ENCODE assay signal across 8 cellular contexts in genomic region chr9:86353591-86354047, GRCh38. TPM values are rescaled to one million over a fixed set of nuclear protein-coding genes. Genes with fewer than 3 reads are reported as not detected.
DNase-seq lines count a peak whose midpoint lies in the region; ATAC-seq and TF ChIP-seq lines count a peak whose summit lies in the region.

No MANE protein-coding gene starts in this region.

- no peaks in the 10 kb centered on the region for H3K36me3 ChIP-seq in Loucy (ENCODE audit: insufficient read depth, low read length)
- H3K36me3 ChIP-seq in heart left ventricle: peaks cover 0 to 23% (median 8%) of the 10 kb centered on the region in 9 donors
- no peaks in the 10 kb centered on the region for H3K36me3 ChIP-seq in prostate gland

- H3K27ac Mint-ChIP-seq in activated T-cell treated with anti-CD3 and anti-CD28 coated beads, Interleukin-2, amount 50 U/mL, for 72 hours: peak overlapping the region; percentile 97

- H2AFZ ChIP-seq in Loucy (ENCODE audit: low read length): peak overlapping the region; percentile 88

- H3K9ac ChIP-seq in Loucy (ENCODE audit: low read depth, low read length, poor library complexity, severe bottlenecking): peak overlapping the region; percentile 88

- no peaks in the 10 kb centered on the region for H3K9me2 ChIP-seq in Loucy (replicated peaks; ENCODE audit: low read depth, low read length)

- H3K4me1 Mint-ChIP-seq in activated T-cell treated with anti-CD3 and anti-CD28 coated beads, Interleukin-2, amount 50 U/mL, for 72 hours (ENCODE audit: low read depth): peaks cover 47% of the 10 kb centered on the region

- H3K9me3 ChIP-seq in Loucy (ENCODE audit: insufficient read depth, low read depth, low read length) (no peaks in the 10 kb centered on the region), heart left ventricle (no peaks in the 10 kb centered on the region), prostate gland (no peaks in the 10 kb centered on the region)

- H3K27ac ChIP-seq in heart left ventricle: peak overlapping the region; percentile 84 to 99 (median 94)
- H3K27ac ChIP-seq in prostate gland: peak overlapping the region; percentile 93 to 97

- peak; percentile 22 to 28 for ATAC-seq in activated T-cell treated with anti-CD3 and anti-CD28 coated beads, Interleukin-2, amount 50 U/mL, for 72 hours (replicated peaks in 1 of 2)
- peak; percentile 55 to 66 (median 56) for ATAC-seq in heart left ventricle
- no peak for ATAC-seq in HG02798 (IDR thresholded peaks at IDR 0.05; ENCODE audit: poor library complexity, unreplicated experiment)

- WGBS in heart left ventricle, 4 donors: 0 to 1% (median 0%) methylated on average over 12 to 16 of the region's 16 CpGs
- under 1% methylated on average over 16 of the region's 16 CpGs for WGBS in prostate gland

- peak overlapping the region; percentile 82 for H3K4me2 ChIP-seq in Loucy (ENCODE audit: low read depth, low read length, poor library complexity, severe bottlenecking)

- peak overlapping the region; percentile 82 for H3K4me3 ChIP-seq in GM12875 (ENCODE audit: low read depth, low read length)
- H3K4me3 ChIP-seq in Loucy (ENCODE audit: low read length, poor library complexity, severe bottlenecking): peak overlapping the region; percentile 100
- peak overlapping the region; percentile 55 to 99 (median 84) for H3K4me3 ChIP-seq in heart left ventricle
- H3K4me3 ChIP-seq in prostate gland: peak overlapping the region; percentile 85 to 93

- H3K4me1 ChIP-seq in Loucy (ENCODE audit: insufficient read depth, low read length, poor library complexity, severe bottlenecking) (peaks cover 40% of the 10 kb centered on the region), heart left ventricle (peaks cover 4 to 62% (median 46%) of the 10 kb centered on the region in 12 donors), prostate gland (replicated peaks) (no peaks in the 10 kb centered on the region)

- H3K36me3 Mint-ChIP-seq in activated T-cell treated with anti-CD3 and anti-CD28 coated beads, Interleukin-2, amount 50 U/mL, for 72 hours (ENCODE audit: insufficient read depth in 2 of 2): peaks cover 10 to 19% of the 10 kb centered on the region in 2 donors

- intact Hi-C loops in heart left ventricle (cut with DNase I): loop anchor here in 1 of 10 donors (2.0 to 5.0 kb wide), 2 partner anchors 61 to 71 kb away; partner anchors contain the start of gene ISCA1
- intact Hi-C loops in prostate gland (cut with DNase I): loop anchor here (5.0 kb wide), 1 partner anchor 71 kb away; the partner anchor contains the start of gene ISCA1

- TF ChIP-seq CTCF in GM12875 (IDR thresholded peaks at IDR 0.05; ENCODE audit: borderline replicate concordance, insufficient read depth, low read depth, low read length) (no peak), Loucy (conservative IDR thresholded peaks at IDR 0.05; ENCODE audit: low read length) (no peak), heart left ventricle (IDR thresholded peaks at IDR 0.05) (no peak), prostate gland (IDR thresholded peaks at IDR 0.05) (no peak)

- H3F3A ChIP-seq in Loucy (ENCODE audit: low read depth): no peaks in the 10 kb centered on the region; the same call in 1 of the 2 replicates

- H4K20me1 ChIP-seq in Loucy (ENCODE audit: insufficient read depth, low read length, poor library complexity, severe bottlenecking): peaks cover 38% of the 10 kb centered on the region

- no peaks in the 10 kb centered on the region for H3K27me3 Mint-ChIP-seq in activated T-cell treated with anti-CD3 and anti-CD28 coated beads, Interleukin-2, amount 50 U/mL, for 72 hours (ENCODE audit: low read depth)

- TF ChIP-seq POLR2A in heart left ventricle (IDR thresholded peaks at IDR 0.05) (no peak), prostate gland (IDR thresholded peaks at IDR 0.05) (peak; percentile 19)

- H3K79me2 ChIP-seq in Loucy (ENCODE audit: insufficient read depth, low read length): peaks cover 45% of the 10 kb centered on the region

- peak overlapping the region; percentile 93 to 99 for H3K4me3 Mint-ChIP-seq in activated T-cell treated with anti-CD3 and anti-CD28 coated beads, Interleukin-2, amount 50 U/mL, for 72 hours

- DNase-seq in activated T-cell treated with anti-CD3 and anti-CD28 coated beads, Interleukin-2, amount 50 U/mL, for 72 hours: peak; percentile 31 to 38
- DNase-seq in heart left ventricle (peak in 1 of 5 donors; percentile 28), prostate gland (ENCODE audit: low spot score) (peak; percentile 55), NCI-H345 (lab: John Stamatoyannopoulos, UW) (no peak), SHP77 (lab: John Stamatoyannopoulos, UW) (no peak)

- H3K27me3 ChIP-seq in Loucy (ENCODE audit: insufficient read depth, low read length, poor library complexity, severe bottlenecking) (no peaks in the 10 kb centered on the region), heart left ventricle (no peaks in the 10 kb centered on the region), prostate gland (replicated peaks; ENCODE audit: insufficient read depth) (no peaks in the 10 kb centered on the region)

- H3K9me3 Mint-ChIP-seq in activated T-cell treated with anti-CD3 and anti-CD28 coated beads, Interleukin-2, amount 50 U/mL, for 72 hours: no peaks in the 10 kb centered on the region

RNA-seq across cellular contexts. Expression of gene TUT7, which starts 0.6 kb away (rescaled TPM):
- 10 to 100 TPM; 39.6 to 49.9 TPM for total RNA-seq in activated T-cell treated with anti-CD3 and anti-CD28 coated beads, Interleukin-2, amount 50 U/mL, for 72 hours
- total RNA-seq in heart left ventricle: 10 to 100 TPM in 8 of 9 donors, 1 to 10 TPM in 1; 9.7 to 31.0 (median 16.5) TPM
- 1 to 10 TPM; 7.7 to 8.7 TPM for polyA plus RNA-seq in heart left ventricle
- 100 to 1,000 TPM in 1 of 2 donors, 10 to 100 TPM in 1; 44.0 to 112 TPM for total RNA-seq in prostate gland

Comparison
In these comparisons a context has a peak if more than half of its experiments do, and no peak if none do; other contexts are left out.
1. DNase-seq: peak in activated T-cell treated with anti-CD3 and anti-CD28 coated beads, Interleukin-2, amount 50 U/mL, for 72 hours (2 of 2) and prostate gland (single experiment); none in NCI-H345 (single experiment) and SHP77 (0 of 2).
2. Peak in every context shown above with its lines, with median percentiles within 50 percentile points of each other: H3K4me3 ChIP-seq.